ENCODE assay signal across 8 cellular contexts in genomic region chr7:107659666-107660065, GRCh38. TPM values are rescaled to one million over a fixed set of nuclear protein-coding genes. Genes with fewer than 3 reads are reported as not detected.
DNase-seq lines count a peak whose midpoint lies in the region; TF ChIP-seq lines count a peak whose summit lies in the region.

No MANE protein-coding gene starts in this region.

- no peaks in the 10 kb centered on the region for H3K36me3 ChIP-seq in DOHH2 (ENCODE audit: control insufficient read depth, low read length)

- H4K20me1 ChIP-seq in DOHH2 (ENCODE audit: control insufficient read depth, insufficient read depth, low read depth, low read length) = no peaks in the 10 kb centered on the region

- H3K9me2 ChIP-seq in DOHH2 (replicated peaks; ENCODE audit: control insufficient read depth, low read length) = no peaks in the 10 kb centered on the region

- DNase-seq in HT1080 (ENCODE audit: low read depth) (peak; percentile 84), non-pigmented ciliary epithelial cell (ENCODE audit: low read depth) (peak; percentile 73), NCI-H2227 treated with DMSO at 0.1 percent for 48 hours (lab: John Stamatoyannopoulos, UW) (no peak), hypothalamus (lab: John Stamatoyannopoulos, UW) (no peak), GOT3 (lab: John Stamatoyannopoulos, UW) (no peak), NCI-H1694 (lab: John Stamatoyannopoulos, UW) (no peak)
- DNase-seq in activated naive CD4-positive, alpha-beta T cell treated with anti-CD3 and anti-CD28 coated beads, Interleukin-2, amount 50 U/mL, for 16 hours = peak; percentile 47

- no peak overlapping the region for H3K27ac ChIP-seq in DOHH2 (ENCODE audit: low read depth, low read length)

- no peaks in the 10 kb centered on the region; the same call in 1 of the 2 replicates for H3F3A ChIP-seq in DOHH2 (ENCODE audit: control insufficient read depth, insufficient read depth)

- no peaks in the 10 kb centered on the region for H3K9me3 ChIP-seq in DOHH2 (ENCODE audit: control insufficient read depth, insufficient read depth, low read length)

- peaks cover 62% of the 10 kb centered on the region for H3K27me3 ChIP-seq in DOHH2 (ENCODE audit: control insufficient read depth, low read length)

- peaks cover 27% of the 10 kb centered on the region for H3K4me1 ChIP-seq in DOHH2 (ENCODE audit: control insufficient read depth, low read length)

- TF ChIP-seq CTCF in DOHH2 (IDR thresholded peaks at IDR 0.05; ENCODE audit: low read depth, low read length, poor library complexity, severe bottlenecking) = no peak

- no peaks in the 10 kb centered on the region for H3K79me2 ChIP-seq in DOHH2 (ENCODE audit: control insufficient read depth, low read length)

- peak overlapping the region; percentile 62 for H3K4me2 ChIP-seq in DOHH2 (ENCODE audit: low read length)

- H3K4me3 ChIP-seq in DOHH2 (ENCODE audit: low read length) = no peak overlapping the region

RNA-seq across cellular contexts. Expression of gene SLC26A4, which starts 1.0 kb away (rescaled TPM):
- total RNA-seq in HT1080 (2014; rRNA removed; shearing (Covaris generic)) = 4.3 TPM in 2 replicates
- polyA plus RNA-seq in HT1080 (2015; cell fraction: cytosol; rRNA removed) = 5.2 and 7.8 TPM in 2 replicates
- 4.1 TPM in 2 replicates for polyA plus RNA-seq in HT1080 (2015; cell fraction: nucleus; rRNA removed)

Comparison
In these comparisons a context has a peak if more than half of its experiments do, and no peak if none do; other contexts are left out.
1. DNase-seq: peak in HT1080 (single experiment), activated naive CD4-positive, alpha-beta T cell treated with anti-CD3 and anti-CD28 coated beads, Interleukin-2, amount 50 U/mL, for 16 hours (single experiment) and non-pigmented ciliary epithelial cell (single experiment); none in NCI-H2227 treated with DMSO at 0.1 percent for 48 hours (single experiment), hypothalamus (0 of 51), GOT3 (single experiment) and NCI-H1694 (single experiment).